8 cellular contexts compared by ENCODE assay signal in genomic region chr1:192506741-192507155, GRCh38.
A peak's percentile ranks its signal among the peaks of the same experiment; 100 is the strongest.
DNase-seq lines count a peak whose midpoint lies in the region; ATAC-seq and TF ChIP-seq lines count a peak whose summit lies in the region.

No MANE protein-coding gene starts in this region.

- H3K36me3 ChIP-seq in adrenal gland (replicated peaks in 1 of 2) = no peaks in the 10 kb centered on the region

- H3K4me1 Mint-ChIP-seq in activated naive CD4-positive, alpha-beta T cell treated with anti-CD3 and anti-CD28 coated beads, Interleukin-2, amount 10 ng/mL, durations not matched to agents 7 days and 5 days = peaks cover 2% of the 10 kb centered on the region

- H3K36me3 Mint-ChIP-seq in activated naive CD4-positive, alpha-beta T cell treated with anti-CD3 and anti-CD28 coated beads, Interleukin-2, amount 10 ng/mL, durations not matched to agents 7 days and 5 days = no peaks in the 10 kb centered on the region

- CTCF ChIA-PET in activated naive CD4-positive, alpha-beta T cell treated with anti-CD3 and anti-CD28 coated beads, Interleukin-2, amount 10 ng/mL, durations not matched to agents 7 days and 5 days (lab: Charles Lee) = interaction anchor here (0.7 to 1.9 kb wide), 8 partner anchors 9 to 102 kb away, joined by 3 to 22 read pairs (median 5); no protein-coding TSS in a partner anchor

- intact Hi-C loops in adrenal gland (cut with DNase I) = no loop called here

- H3K27me3 Mint-ChIP-seq in activated naive CD4-positive, alpha-beta T cell treated with anti-CD3 and anti-CD28 coated beads, Interleukin-2, amount 10 ng/mL, durations not matched to agents 7 days and 5 days = no peaks in the 10 kb centered on the region

- no peak overlapping the region for H3K27ac ChIP-seq in adrenal gland

- H3K27me3 ChIP-seq in adrenal gland = no peaks in the 10 kb centered on the region

- no peak overlapping the region for H3K4me3 Mint-ChIP-seq in activated naive CD4-positive, alpha-beta T cell treated with anti-CD3 and anti-CD28 coated beads, Interleukin-2, amount 10 ng/mL, durations not matched to agents 7 days and 5 days

- H3K4me3 ChIP-seq in Jurkat, Clone E6-1 (ENCODE audit: low read length) = no peak overlapping the region
- no peak overlapping the region for H3K4me3 ChIP-seq in cardiac fibroblast (replicated peaks in 1 of 2; ENCODE audit: low read depth in 2 of 2, low read length in 2 of 2)
- H3K4me3 ChIP-seq in adrenal gland = no peak overlapping the region

- no peaks in the 10 kb centered on the region for H3K9me3 ChIP-seq in adrenal gland (replicated peaks in 1 of 3)

- TF ChIP-seq POLR2A in adrenal gland (IDR thresholded peaks at IDR 0.05) = no peak

- no peaks in the 10 kb centered on the region for H3K4me1 ChIP-seq in adrenal gland (replicated peaks in 1 of 2)

- WGBS in adrenal gland, 4 donors = 65 to 70% (median 68%) methylated on average over 2 of the region's 2 CpGs

- H3K27ac Mint-ChIP-seq in activated naive CD4-positive, alpha-beta T cell treated with anti-CD3 and anti-CD28 coated beads, Interleukin-2, amount 10 ng/mL, durations not matched to agents 7 days and 5 days = no peak overlapping the region

- ATAC-seq in stimulated activated naive CD8-positive, alpha-beta T cell treated with anti-CD3 and anti-CD28 coated beads, Interleukin-15, Interleukin-2, amounts not matched to agents 100 U/mL and 50 U/mL, for 24 hours = peak; percentile 84

- DNase-seq in activated naive CD4-positive, alpha-beta T cell treated with anti-CD3 and anti-CD28 coated beads, Interleukin-2, amount 10 ng/mL, durations not matched to agents 7 days and 5 days = peak; percentile 29
- no peak for DNase-seq in activated naive CD4-positive, alpha-beta T cell treated with anti-CD3 and anti-CD28 coated beads, Interleukin-2, amount 50 U/mL, for 16 hours
- peak; percentile 19 for DNase-seq in H4 (ENCODE audit: low spot score)
- peak; percentile 7 for DNase-seq in Jurkat, Clone E6-1 (ENCODE audit: low read depth, low spot score)
- DNase-seq in cardiac fibroblast (ENCODE audit: low read depth in 2 of 2) = peak; percentile 64 to 68
- no peak for DNase-seq in stimulated activated naive CD8-positive, alpha-beta T cell treated with anti-CD3 and anti-CD28 coated beads, Interleukin-15, Interleukin-2, amounts not matched to agents 100 U/mL and 50 U/mL, for 24 hours
- no peak for DNase-seq in ureter (ENCODE audit: low spot score)
- DNase-seq in adrenal gland = no peak

- H3K9me3 Mint-ChIP-seq in activated naive CD4-positive, alpha-beta T cell treated with anti-CD3 and anti-CD28 coated beads, Interleukin-2, amount 10 ng/mL, durations not matched to agents 7 days and 5 days = no peaks in the 10 kb centered on the region

- TF ChIP-seq CTCF in cardiac fibroblast (IDR thresholded peaks at IDR 0.05; ENCODE audit: low read depth, low read length) (peak; percentile 49), adrenal gland (IDR thresholded peaks at IDR 0.05) (peak in 1 of 6 experiments; percentile 15)

Comparison
In these comparisons a context has a peak if more than half of its experiments do, and no peak if none do; other contexts are left out.
1. DNase-seq: peak in activated naive CD4-positive, alpha-beta T cell treated with anti-CD3 and anti-CD28 coated beads, Interleukin-2, amount 10 ng/mL, durations not matched to agents 7 days and 5 days (single experiment), H4 (single experiment), Jurkat, Clone E6-1 (single experiment) and cardiac fibroblast (2 of 2); none in activated naive CD4-positive, alpha-beta T cell treated with anti-CD3 and anti-CD28 coated beads, Interleukin-2, amount 50 U/mL, for 16 hours (single experiment), stimulated activated naive CD8-positive, alpha-beta T cell treated with anti-CD3 and anti-CD28 coated beads, Interleukin-15, Interleukin-2, amounts not matched to agents 100 U/mL and 50 U/mL, for 24 hours (single experiment), ureter (single experiment) and adrenal gland (0 of 7).